Comparison of ENCODE assay signal across 16 cellular contexts in the genomic region with DNA sequence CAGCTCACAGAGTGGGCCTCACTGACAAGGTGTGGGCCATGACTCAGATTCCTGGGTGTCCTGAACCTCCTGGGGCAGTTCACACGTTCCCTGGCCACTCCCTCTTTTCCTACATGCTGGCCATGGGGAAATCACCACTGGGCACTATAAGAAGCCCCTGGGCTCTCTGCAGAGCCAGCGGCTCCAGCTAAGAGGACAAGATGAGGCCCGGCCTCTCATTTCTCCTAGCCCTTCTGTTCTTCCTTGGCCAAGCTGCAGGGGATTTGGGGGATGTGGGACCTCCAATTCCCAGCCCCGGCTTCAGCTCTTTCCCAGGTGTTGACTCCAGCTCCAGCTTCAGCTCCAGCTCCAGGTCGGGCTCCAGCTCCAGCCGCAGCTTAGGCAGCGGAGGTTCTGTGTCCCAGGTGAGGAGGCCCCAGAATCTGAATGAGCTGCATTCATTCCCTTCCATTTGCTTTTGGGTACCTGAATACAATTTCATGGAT. TPM values are rescaled to one million over a fixed set of nuclear protein-coding genes. Genes with fewer than 3 reads are reported as not detected.
A peak's percentile ranks its signal among the peaks of the same experiment; 100 is the strongest.
DNase-seq lines count a peak whose midpoint lies in the region; ATAC-seq and TF ChIP-seq lines count a peak whose summit lies in the region.
"Had no signal": no experiment of that assay in that cellular context is flagged by ENCODE, and none has a peak within 500 bp of the region (broad histone marks: within the 10 kb centered on the region; RNA-seq: fewer than 3 reads in every experiment).

A gene with protein sequence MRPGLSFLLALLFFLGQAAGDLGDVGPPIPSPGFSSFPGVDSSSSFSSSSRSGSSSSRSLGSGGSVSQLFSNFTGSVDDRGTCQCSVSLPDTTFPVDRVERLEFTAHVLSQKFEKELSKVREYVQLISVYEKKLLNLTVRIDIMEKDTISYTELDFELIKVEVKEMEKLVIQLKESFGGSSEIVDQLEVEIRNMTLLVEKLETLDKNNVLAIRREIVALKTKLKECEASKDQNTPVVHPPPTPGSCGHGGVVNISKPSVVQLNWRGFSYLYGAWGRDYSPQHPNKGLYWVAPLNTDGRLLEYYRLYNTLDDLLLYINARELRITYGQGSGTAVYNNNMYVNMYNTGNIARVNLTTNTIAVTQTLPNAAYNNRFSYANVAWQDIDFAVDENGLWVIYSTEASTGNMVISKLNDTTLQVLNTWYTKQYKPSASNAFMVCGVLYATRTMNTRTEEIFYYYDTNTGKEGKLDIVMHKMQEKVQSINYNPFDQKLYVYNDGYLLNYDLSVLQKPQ (plus strand): TSS at position 177 of the 485 bp plus-strand sequence. CDS start 24 bp downstream, at position 201.

- no peak within 1 kb of the TSS; a peak in 1 of 7 replicates for H3K27ac Mint-ChIP-seq in H9

- H3K4me1 ChIP-seq in H9 (ENCODE audit: insufficient read depth, low read length) (0 out of 2 replicates have a peak, but pooled peaks cover 2% of the 10 kb centered on the region), colonic mucosa (no peaks in the 10 kb centered on the region), mucosa of descending colon (ENCODE audit: low read depth) (no peaks in the 10 kb centered on the region), stomach (no peaks in the 10 kb centered on the region)
- H3K4me1 ChIP-seq: Caco-2 had no signal

- H3K9me3 Mint-ChIP-seq in H9 = no peaks in the 10 kb centered on the region

- TF ChIP-seq EP300 in stomach (IDR thresholded peaks at IDR 0.05) = no peak

- H3K14ac ChIP-seq in H9 (ENCODE audit: insufficient read depth, low read length) = no peak within 1 kb of the TSS; the same call in 1 of the 2 replicates

- H2BK20ac ChIP-seq in H9 (ENCODE audit: low read depth, low read length, poor library complexity, severe bottlenecking) = no peak within 1 kb of the TSS

- H3K18ac ChIP-seq in H9 (ENCODE audit: insufficient read length, low read depth, low read length) = no peak within 1 kb of the TSS

- H3K36me3 ChIP-seq in colonic mucosa (no peaks in the 10 kb centered on the region), mucosa of descending colon (ENCODE audit: low read depth) (no peaks in the 10 kb centered on the region), stomach (no peaks in the 10 kb centered on the region)

- no peaks in the 10 kb centered on the region for H3K36me3 Mint-ChIP-seq in H9 (ENCODE audit: insufficient read depth in 1 of 3, low read depth in 3 of 3)

- no peak within 1 kb of the TSS for H3K23ac ChIP-seq in H9 (ENCODE audit: insufficient read length, low read depth, low read length)

- H3K9ac ChIP-seq in H9 (ENCODE audit: extremely low read depth, insufficient read length, low read length) = no peak within 1 kb of the TSS
- peak within 1 kb of the TSS; percentile 39 to 46 for H3K9ac ChIP-seq in colonic mucosa (ENCODE audit: low read depth in 2 of 2, low read length in 2 of 2)

- H3K4ac ChIP-seq in H9 (ENCODE audit: low read depth, low read length) = no peak within 1 kb of the TSS

- H2BK12ac ChIP-seq in H9 (ENCODE audit: insufficient read length, low read depth, low read length) = no peak within 1 kb of the TSS

- H2BK15ac ChIP-seq in H9 (ENCODE audit: low read depth, low read length) = no peak within 1 kb of the TSS

- no peak within 1 kb of the TSS for H2AK5ac ChIP-seq in H9 (ENCODE audit: insufficient read length, low read length)

- H3K27me3 Mint-ChIP-seq in H9 (ENCODE audit: low read depth) = peaks cover 6% of the 10 kb centered on the region

- no peak within 1 kb of the TSS for H3T11ph ChIP-seq in H9 (ENCODE audit: low read length)

- TF ChIP-seq POLR2A in stomach (IDR thresholded peaks at IDR 0.05) = no peak

- H3K56ac ChIP-seq in H9 (ENCODE audit: insufficient read length, low read depth, low read length) = no peak within 1 kb of the TSS

- no peak within 1 kb of the TSS for H4K8ac ChIP-seq in H9 (replicated peaks; ENCODE audit: insufficient read length, low read depth, low read length)

- no peak within 1 kb of the TSS for H4K5ac ChIP-seq in H9 (ENCODE audit: insufficient read length, low read depth, low read length)

- no peak within 1 kb of the TSS for H2AFZ ChIP-seq in H9 (ENCODE audit: low read length)

- H3K27ac ChIP-seq in H9 (ENCODE audit: insufficient read length, low read depth, low read length) = no peak within 1 kb of the TSS
- H3K27ac ChIP-seq in colonic mucosa = peak within 1 kb of the TSS; percentile 18
- no peak within 1 kb of the TSS for H3K27ac ChIP-seq in stomach

- H3K79me1 ChIP-seq in H9 (ENCODE audit: insufficient read depth, low read depth, low read length, poor library complexity, severe bottlenecking) = no peaks in the 10 kb centered on the region

- H2BK120ac ChIP-seq in H9 (ENCODE audit: low read depth, low read length, poor library complexity, severe bottlenecking) = peak within 1 kb of the TSS; percentile 38

- no peaks in the 10 kb centered on the region for H3K27me3 ChIP-seq in H9 (ENCODE audit: insufficient read depth, low read length)
- no peaks in the 10 kb centered on the region for H3K27me3 ChIP-seq in colonic mucosa
- no peaks in the 10 kb centered on the region for H3K27me3 ChIP-seq in stomach

- no peak within 1 kb of the TSS for H4K91ac ChIP-seq in H9 (ENCODE audit: insufficient read length, low read depth, low read length)

- whole genome bisulfite sequencing in H9 (ENCODE audit: extremely low coverage, insufficient read length, low lambda C conversion rate) = no CpG with 5 or more reads among the region's 7 CpGs
- WGBS in stomach, 5 donors = 70 to 86% (median 80%) methylated on average over 7 of the region's 7 CpGs

- H3K4me3 ChIP-seq in colonic mucosa (peak within 1 kb of the TSS; percentile 8), mucosa of descending colon (no peak within 1 kb of the TSS), stomach (no peak within 1 kb of the TSS)
- H3K4me3 ChIP-seq: K562 had no signal

- intact Hi-C loops in colonic mucosa (cut with DNase I) (no loop called here), mucosa of descending colon (cut with DNase I, micrococcal nuclease) (no loop called here), stomach (cut with DNase I; ENCODE audit: low total_unique reads) (no loop called here)

- TF ChIP-seq CTCF in H9 (conservative IDR thresholded peaks at IDR 0.05) (no peak), colonic mucosa (IDR thresholded peaks at IDR 0.05) (no peak), mucosa of descending colon (IDR thresholded peaks at IDR 0.05) (no peak), stomach (IDR thresholded peaks at IDR 0.05) (no peak)

- no peak within 1 kb of the TSS for H3K4me3 Mint-ChIP-seq in H9

- H3K4me1 Mint-ChIP-seq in H9 = peaks cover 13 to 26% of the 10 kb centered on the region in 2 experiments

- H3K23me2 ChIP-seq in H9 (ENCODE audit: insufficient read length, low read depth, low read length, poor library complexity, severe bottlenecking) = no peaks in the 10 kb centered on the region

- no peak within 1 kb of the TSS for H2BK5ac ChIP-seq in H9 (ENCODE audit: insufficient read length, low read length)

- DNase-seq in H9 (peak; percentile 34), colonic mucosa (peak; percentile 48), mucosa of descending colon (peak in 1 of 3 donors; percentile 73), stomach (no peak), NCI-H1105 treated with DMSO at 0.1 percent for 48 hours (lab: John Stamatoyannopoulos, UW) (no peak), KG1 (lab: John Stamatoyannopoulos, UW) (no peak)
- DNase-seq: Caco-2, NCI-H1092, NCI-H1694, NCI-H2171 treated with DMSO at 0.1 percent for 48 hours, NCI-H82, SIG-M5 had no signal

- no peak within 1 kb of the TSS for H3K4me2 ChIP-seq in H9 (ENCODE audit: insufficient read depth, insufficient read length, low read length)

- H3K9me3 ChIP-seq in H9 (ENCODE audit: control insufficient read depth, low read depth, low read length) = no peaks in the 10 kb centered on the region
- no peaks in the 10 kb centered on the region for H3K9me3 ChIP-seq in colonic mucosa
- H3K9me3 ChIP-seq in mucosa of descending colon = no peaks in the 10 kb centered on the region
- no peaks in the 10 kb centered on the region for H3K9me3 ChIP-seq in stomach
- H3K9me3 ChIP-seq: Caco-2 had no signal

- no peaks in the 10 kb centered on the region for H4K20me1 ChIP-seq in H9 (ENCODE audit: control insufficient read depth, insufficient read depth, insufficient read length)

- ATAC-seq in mucosa of descending colon = peak; percentile 92
- no peak for ATAC-seq in HG02642 (IDR thresholded peaks at IDR 0.05; ENCODE audit: poor library complexity, unreplicated experiment)
- ATAC-seq: K562 had no signal

- no peaks in the 10 kb centered on the region for H3K79me2 ChIP-seq in H9 (ENCODE audit: insufficient read depth, low read length)

RNA-seq across cellular contexts. Expression of the gene that starts here (rescaled TPM):
- not detected in 2 replicates for total RNA-seq in H9 (2021)
- total RNA-seq in colonic mucosa = 1,000 to 10,000 TPM in 1 of 2 donors, 100 to 1,000 TPM in 1; 489 to 1,049 TPM
- total RNA-seq in mucosa of descending colon = 1,000 to 10,000 TPM in 1 of 3 donors, 10 to 100 TPM in 2; 15.2 to 4,328 (median 91.8) TPM
- 100 to 1,000 TPM in 1 of 5 donors, 10 to 100 TPM in 3, not detected in 1; 12.9 to 121 (median 47.8) TPM for total RNA-seq in stomach
- polyA plus RNA-seq in stomach = 100 to 1,000 TPM in 1 of 3 donors, 1 to 10 TPM in 1, under 1 TPM in 1; 0.92 to 167 (median 4.8) TPM
- total RNA-seq: A673, Caco-2, K562, NCI-H460 had no signal
- polyA plus RNA-seq: K562 had no signal

Comparison
In these comparisons a context has a peak if more than half of its experiments do, and no peak if none do; other contexts are left out.
1. Peak in DNase-seq in H9; RNA of the gene not detected or under 1 TPM.